In genomic region chr19:8004723-8005513, GRCh38 we compare ENCODE assay signal across 8 cellular contexts. TPM values are rescaled to one million over a fixed set of nuclear protein-coding genes. Genes with fewer than 3 reads are reported as not detected.
DNase-seq lines count a peak whose midpoint lies in the region; ATAC-seq and TF ChIP-seq lines count a peak whose summit lies in the region.

No MANE protein-coding gene starts in this region.

- peak overlapping the region; percentile 88 for H3K56ac ChIP-seq in mesendoderm (ENCODE audit: low read length)

- H4K5ac ChIP-seq in mesendoderm (ENCODE audit: low read length): no peak overlapping the region

- H3K27me3 ChIP-seq in heart right ventricle: no peaks in the 10 kb centered on the region
- H3K27me3 ChIP-seq in colonic mucosa: no peaks in the 10 kb centered on the region
- no peaks in the 10 kb centered on the region for H3K27me3 ChIP-seq in mesendoderm (ENCODE audit: insufficient read depth, low read length, poor library complexity)
- no peaks in the 10 kb centered on the region for H3K27me3 ChIP-seq in tibial artery

- H3K4ac ChIP-seq in mesendoderm (ENCODE audit: low read depth, low read length): peak overlapping the region; percentile 93

- peak overlapping the region; percentile 71 to 72 for H3K27ac Mint-ChIP-seq in T-cell

- peaks cover 4% of the 10 kb centered on the region for H3K36me3 Mint-ChIP-seq in T-cell

- peaks cover 26 to 59% (median 49%) of the 10 kb centered on the region in 9 donors for H3K4me1 ChIP-seq in heart right ventricle
- H3K4me1 ChIP-seq in colonic mucosa: peaks cover 13% of the 10 kb centered on the region
- H3K4me1 ChIP-seq in mesendoderm (ENCODE audit: control insufficient read depth, low read depth, low read length): peaks cover 4% of the 10 kb centered on the region
- H3K4me1 ChIP-seq in tibial artery: peaks cover 0 to 53% (median 37%) of the 10 kb centered on the region in 4 donors

- H3K23ac ChIP-seq in mesendoderm (ENCODE audit: low read length): peak overlapping the region; percentile 24

- 1% methylated on average over 30 to 71 of the region's 74 CpGs for WGBS in heart right ventricle, 2 donors
- no CpG with 5 or more reads among the region's 74 CpGs for WGBS in mesendoderm (ENCODE audit: extremely low coverage, insufficient coverage, low lambda C conversion rate)

- no peaks in the 10 kb centered on the region for H3K27me3 Mint-ChIP-seq in T-cell

- H3K36me3 ChIP-seq in heart right ventricle (peaks cover 0 to 9% (median 0%) of the 10 kb centered on the region in 9 donors), colonic mucosa (no peaks in the 10 kb centered on the region), mesendoderm (ENCODE audit: control insufficient read depth, insufficient read depth, low read length) (no peaks in the 10 kb centered on the region), tibial artery (no peaks in the 10 kb centered on the region)

- no peak overlapping the region for H4K8ac ChIP-seq in mesendoderm (ENCODE audit: low read depth, low read length)

- peak overlapping the region; percentile 94 for H3K18ac ChIP-seq in mesendoderm (ENCODE audit: low read length)

- no peaks in the 10 kb centered on the region for H3K9me3 Mint-ChIP-seq in T-cell

- H3K79me2 ChIP-seq in mesendoderm (ENCODE audit: control insufficient read depth, insufficient read depth, low read length): peaks cover 44% of the 10 kb centered on the region

- H3K4me1 Mint-ChIP-seq in T-cell: peaks cover 41 to 46% (median 42%) of the 10 kb centered on the region in 3 donors

- H3K4me3 ChIP-seq in heart right ventricle: peak overlapping the region; percentile 29 to 87 (median 78)
- peak overlapping the region; percentile 80 for H3K4me3 ChIP-seq in colonic mucosa
- H3K4me3 ChIP-seq in mesendoderm (ENCODE audit: low read length): peak overlapping the region; percentile 88
- peak overlapping the region; percentile 92 to 94 for H3K4me3 ChIP-seq in tibial artery

- H2BK15ac ChIP-seq in mesendoderm (replicated peaks; ENCODE audit: low read depth): no peak overlapping the region

- H2BK5ac ChIP-seq in mesendoderm (ENCODE audit: low read length): no peak overlapping the region

- TF ChIP-seq CTCF in heart right ventricle (IDR thresholded peaks at IDR 0.05): no peak
- no peak for TF ChIP-seq CTCF in colonic mucosa (IDR thresholded peaks at IDR 0.05)
- no peak for TF ChIP-seq CTCF in tibial artery (IDR thresholded peaks at IDR 0.05)

- peak in 1 of 8 donors; percentile 4 for ATAC-seq in heart right ventricle
- ATAC-seq in Right ventricle myocardium inferior: no peak
- peak; percentile 18 for ATAC-seq in HG03095 (IDR thresholded peaks at IDR 0.05; ENCODE audit: unreplicated experiment)
- ATAC-seq in T-cell (replicated peaks in 1 of 4): peak; percentile 16 to 40 (median 32)

- H3K79me1 ChIP-seq in mesendoderm (ENCODE audit: low read length): peaks cover 11% of the 10 kb centered on the region

- H3K9me3 ChIP-seq in heart right ventricle (no peaks in the 10 kb centered on the region), colonic mucosa (no peaks in the 10 kb centered on the region), tibial artery (no peaks in the 10 kb centered on the region)

- CTCF ChIA-PET in T-cell (lab: Charles Lee): interaction anchor here in 1 of 2 donors (0.7 to 1.6 kb wide), 3 partner anchors 61 to 102 kb away, joined by 3 to 4 read pairs (median 3); partner anchors contain the start of gene TIMM44

- POLR2A ChIA-PET in T-cell (lab: Charles Lee): interaction anchor here in 1 of 2 donors (0.5 to 0.7 kb wide), 2 partner anchors 85 to 1334 kb away, joined by 3 read pairs; partner anchors contain the start of gene SNAPC2

- H2AK5ac ChIP-seq in mesendoderm (ENCODE audit: low read length): peak overlapping the region; percentile 46

- peak overlapping the region; percentile 94 for H2BK120ac ChIP-seq in mesendoderm (ENCODE audit: low read depth, low read length)

- peak overlapping the region in 8 of 10 donors; percentile 72 to 90 (median 80) for H3K27ac ChIP-seq in heart right ventricle
- H3K27ac ChIP-seq in colonic mucosa: no peak overlapping the region
- H3K27ac ChIP-seq in mesendoderm (ENCODE audit: low read depth, low read length): peak overlapping the region; percentile 33
- H3K27ac ChIP-seq in tibial artery: peak overlapping the region; percentile 81 to 84

- H3K4me3 Mint-ChIP-seq in T-cell: peak overlapping the region; percentile 87 to 90 (median 89)

- H3K9ac ChIP-seq in colonic mucosa (ENCODE audit: low read depth in 2 of 2, low read length in 2 of 2): peak overlapping the region; percentile 72 to 79
- H3K9ac ChIP-seq in mesendoderm (ENCODE audit: low read length): peak overlapping the region; percentile 88

- DNase-seq in heart right ventricle (no peak), Right ventricle myocardium inferior (ENCODE audit: missing footprints) (no peak), T-cell (peak in 6 of 34 experiments; percentile 3 to 23 (median 12)), colonic mucosa (no peak), mesendoderm (peak; percentile 20), tibial artery (no peak), GM19240 (ENCODE audit: insufficient read length, low spot score) (no peak)

- H3K4me2 ChIP-seq in mesendoderm (ENCODE audit: low read length): peak overlapping the region; percentile 95

- intact Hi-C loops in heart right ventricle (cut with DNase I) (loop anchor here in 6 of 10 donors (2.0 to 10.0 kb wide), 6 partner anchors 32 to 250 kb away; partner anchors contain the start of gene TIMM44 (in 2 of the 6)), Right ventricle myocardium inferior (cut with DNase I) (loop anchor here (5.0 to 10.0 kb wide), 2 partner anchors 170 to 247 kb away; partner anchors contain the start of gene EVI5L), colonic mucosa (cut with DNase I) (no loop called here), tibial artery (cut with DNase I; ENCODE audit: low total_unique reads) (loop anchor here (5.0 to 10.0 kb wide), 2 partner anchors 60 to 88 kb away; partner anchors contain the start of gene TIMM44)

RNA-seq across cellular contexts. Expression of gene ELAVL1, which starts 0.5 kb away (rescaled TPM):
- 10 to 100 TPM; 44.2 to 60.1 (median 55.3) TPM for total RNA-seq in heart right ventricle
- 10 to 100 TPM; 11.6 to 31.7 TPM for polyA plus RNA-seq in heart right ventricle
- total RNA-seq in Right ventricle myocardium inferior: 55.1 TPM
- total RNA-seq in T-cell: 10 to 100 TPM; 33.6 to 62.1 (median 57.1) TPM
- total RNA-seq in colonic mucosa: 100 to 1,000 TPM in 1 of 2 donors, 10 to 100 TPM in 1; 65.8 to 116 TPM
- polyA plus RNA-seq in mesendoderm (2013, experiment 1 of 2): 74.8 TPM
- polyA plus RNA-seq in mesendoderm (2013, experiment 2 of 2): 77.1 TPM

RNA-seq across cellular contexts. Expression of gene CCL25, which starts 47.6 kb away (rescaled TPM):
- total RNA-seq in heart right ventricle (not detected), Right ventricle myocardium inferior (not detected), T-cell (1 to 10 TPM in 1 of 5 donors, not detected in 4; 1.4 TPM), colonic mucosa (not detected)
- not detected for polyA plus RNA-seq in heart right ventricle
- polyA plus RNA-seq in mesendoderm (2013, experiment 1 of 2): 0.07 TPM
- 0.13 TPM for polyA plus RNA-seq in mesendoderm (2013, experiment 2 of 2)
